1 cellular context compared by ENCODE assay signal in genomic region chr6:124536792-124537191, GRCh38.
TF ChIP-seq lines count a peak whose summit lies in the region.

No MANE protein-coding gene starts in this region.

TF ChIP-seq in GM23338, 12 proteins besides CTCF, POLR2A, EP300 and RAD21 (continued from another document):
- TF ChIP-seq ZNF462 (CRISPR knock-in tag; IDR thresholded peaks at IDR 0.05) (no peak), JUNB (IDR thresholded peaks at IDR 0.05; ENCODE audit: unreplicated experiment) (no peak), REST (IDR thresholded peaks at IDR 0.05; ENCODE audit: unreplicated experiment) (no peak), ZNF114 (CRISPR knock-in tag; IDR thresholded peaks at IDR 0.05) (no peak), CREB1 (CRISPR knock-in tag; IDR thresholded peaks at IDR 0.05; ENCODE audit: low read depth) (no peak), ZNF331 (CRISPR knock-in tag; IDR thresholded peaks at IDR 0.05; ENCODE audit: low read depth) (no peak)
TF ChIP-seq in GM23338: peak in this region for 0.
